In the genomic region with DNA sequence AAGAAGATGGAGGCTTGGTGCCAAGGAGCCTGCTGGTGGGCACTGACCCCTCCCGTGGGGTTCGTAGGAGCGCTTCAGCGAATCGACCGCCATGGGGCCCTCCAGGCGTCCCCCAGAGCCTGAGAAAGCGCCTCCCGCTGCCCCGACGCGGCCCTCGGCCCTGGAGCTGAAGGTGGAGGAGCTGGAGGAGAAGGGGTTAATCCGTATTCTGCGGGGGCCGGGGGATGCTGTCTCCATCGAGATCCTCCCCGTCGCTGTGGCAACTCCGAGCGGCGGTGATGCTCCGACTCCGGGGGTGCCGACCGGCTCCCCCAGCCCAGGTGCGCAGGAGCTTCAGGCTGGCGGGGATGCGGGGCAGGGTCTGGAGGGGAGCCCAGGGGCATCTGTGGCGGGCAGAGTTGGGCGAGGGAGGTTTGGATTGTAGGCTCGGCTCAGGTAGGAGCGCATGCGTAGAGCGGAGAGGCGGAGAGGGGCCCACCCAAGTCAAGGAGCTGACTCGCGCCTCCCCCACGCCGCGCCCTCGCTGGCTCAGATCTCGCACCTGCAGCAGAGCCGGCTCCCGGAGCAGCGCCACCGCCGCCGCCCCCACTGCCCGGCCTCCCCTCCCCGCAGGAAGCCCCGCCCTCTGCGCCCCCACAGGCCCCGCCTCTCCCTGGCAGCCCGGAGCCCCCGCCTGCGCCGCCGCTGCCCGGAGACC, we compare ENCODE assay signal across 11 cellular contexts. TPM values are rescaled to one million over a fixed set of nuclear protein-coding genes. Genes with fewer than 3 reads are reported as not detected.
A peak's percentile ranks its signal among the peaks of the same experiment; 100 is the strongest.
DNase-seq lines count a peak whose midpoint lies in the region; ATAC-seq and TF ChIP-seq lines count a peak whose summit lies in the region.
"Had no signal": no experiment of that assay in that cellular context is flagged by ENCODE, and none has a peak within 500 bp of the region (broad histone marks: within the 10 kb centered on the region; RNA-seq: fewer than 3 reads in every experiment).

No MANE protein-coding gene starts in this region.

- H3K27ac ChIP-seq in body of pancreas (no peak overlapping the region), temporal lobe (ENCODE audit: low read depth, low read length) (peak overlapping the region; percentile 76)

- no peaks in the 10 kb centered on the region for H3K9me3 ChIP-seq in body of pancreas
- H3K9me3 ChIP-seq: A549 had no signal

- H3K36me3 ChIP-seq in body of pancreas (replicated peaks in 1 of 2; ENCODE audit: insufficient read depth in 1 of 2, low read depth in 2 of 2), result no peaks in the 10 kb centered on the region

- peak; percentile 28 for ATAC-seq in body of pancreas
- no peak for ATAC-seq in GM21367 (IDR thresholded peaks at IDR 0.05; ENCODE audit: unreplicated experiment)
- ATAC-seq: A549 had no signal

- peaks cover 0 to 13% of the 10 kb centered on the region in 2 donors for H3K27me3 ChIP-seq in body of pancreas
- H3K27me3 ChIP-seq: neutrophil had no signal

- intact Hi-C loops in body of pancreas (cut with DNase I), result no loop called here

- 17% methylated on average over 51 of the region's 60 CpGs; no CpG with 5 or more reads in 1 of the 2 donors for whole genome bisulfite sequencing in body of pancreas, 2 donors

- DNase-seq in NCI-H2081 (lab: John Stamatoyannopoulos, UW) (peak; percentile 62 to 79), NCI-H2081 treated with DMSO at 0.1 percent for 48 hours (lab: John Stamatoyannopoulos, UW) (no peak), body of pancreas (peak in 2 of 4 donors; percentile 59 to 63), islet precursor cell (peak; percentile 81), T-helper 9 cell (no peak)
- no peak for DNase-seq in activated CD4-positive, CD25-positive, alpha-beta regulatory T cell treated with anti-CD3 and anti-CD28 coated beads, Interleukin-2, amount 50 U/mL, for 72 hours

- H3K4me1 ChIP-seq in body of pancreas, result peaks cover 17% of the 10 kb centered on the region

- no peak overlapping the region for H3K4me3 ChIP-seq in body of pancreas
- H3K4me3 ChIP-seq: A549 had no signal

- TF ChIP-seq CTCF in body of pancreas (IDR thresholded peaks at IDR 0.05), result no peak

- no peak for TF ChIP-seq POLR2A in body of pancreas (IDR thresholded peaks at IDR 0.05)

RNA-seq across cellular contexts. Expression of a gene that starts 19.8 kb away (rescaled TPM):
- total RNA-seq in body of pancreas, result 1 to 10 TPM; 4.0 to 5.2 TPM
- total RNA-seq in temporal lobe, result 4.2 TPM

RNA-seq across cellular contexts. Expression of a gene that starts 20.4 kb away (rescaled TPM):
- total RNA-seq in body of pancreas (1 to 10 TPM in 1 of 2 donors, not detected in 1; 1.0 TPM), temporal lobe (not detected)
- total RNA-seq: aorta had no signal

Comparison
In these comparisons a context has a peak if more than half of its experiments do, and no peak if none do; other contexts are left out.
1. DNase-seq: peak in NCI-H2081 (2 of 2) and islet precursor cell (single experiment); none in NCI-H2081 treated with DMSO at 0.1 percent for 48 hours (single experiment), T-helper 9 cell (single experiment) and activated CD4-positive, CD25-positive, alpha-beta regulatory T cell treated with anti-CD3 and anti-CD28 coated beads, Interleukin-2, amount 50 U/mL, for 72 hours (single experiment).